In genomic region chr5:14225173-14225834, GRCh38 we compare ENCODE assay signal across 21 cellular contexts.
DNase-seq lines count a peak whose midpoint lies in the region; ATAC-seq, FAIRE-seq and TF ChIP-seq lines count a peak whose summit lies in the region.
"Had no signal": no experiment of that assay in that cellular context is flagged by ENCODE, and none has a peak within 500 bp of the region (broad histone marks: within the 10 kb centered on the region; RNA-seq: fewer than 3 reads in every experiment).

No MANE protein-coding gene starts in this region.

- FAIRE-seq in GM12878 (lab: Jason Lieb, UNC) = no peak
- FAIRE-seq: A549, pancreas had no signal

- no peak for TF ChIP-seq EP300 in GM12878 (IDR thresholded peaks at IDR 0.05; ENCODE audit: borderline replicate concordance in 1 of 2, control insufficient read depth in 1 of 2, low read depth in 2 of 2, low read length in 2 of 2)

- H3K4me1 ChIP-seq in GM12878 (ENCODE audit: control insufficient read depth, insufficient read depth, low read length) (peaks cover 23% of the 10 kb centered on the region), tibial artery (peaks cover 0 to 48% (median 15%) of the 10 kb centered on the region in 4 donors)

- no peak overlapping the region for H3K9ac ChIP-seq in GM12878 (ENCODE audit: control insufficient read depth, insufficient read depth, low read length)

- WGBS in GM12878 (ENCODE audit: insufficient coverage, insufficient replicate concordance, low lambda C conversion rate, missing lambda C conversion rate) = 1% methylated on average over 3 of the region's 3 CpGs

- in situ Hi-C loops in GM12878 (cut with MboI) = no loop called here

- DNase-seq in COLO668 (lab: John Stamatoyannopoulos, UW; ENCODE audit: unreplicated experiment) = peak; percentile 29
- no peak for DNase-seq in GM12878 (ENCODE audit: low read depth, low spot score)
- no peak for DNase-seq in Right ventricle myocardium superior
- no peak for DNase-seq in EL
- DNase-seq in tibial artery = no peak
- DNase-seq: activated T-cell treated with anti-CD3 and anti-CD28 coated beads, Interleukin-2, amount 50 U/mL, for 24 hours; CD4-positive, alpha-beta memory T cell; DND-41; effector memory CD8-positive, alpha-beta T cell; NCI-H1436 treated with DMSO at 0.1 percent for 48 hours; NCI-H345; pancreas; stimulated activated naive CD4-positive, alpha-beta T cell; upper lobe of right lung had no signal

- TF ChIP-seq CTCF in GM12878 (IDR thresholded peaks at IDR 0.05 in 2 of 3, conservative IDR thresholded peaks at IDR 0.05 in 1 of 3; ENCODE audit: control insufficient read depth in 2 of 3, extremely low read depth in 1 of 3, insufficient read depth in 1 of 3, low read depth in 3 of 3, low read length in 3 of 3) = no peak
- no peak for TF ChIP-seq CTCF in tibial artery (IDR thresholded peaks at IDR 0.05)

- POLR2A ChIA-PET in GM12878 (lab: Charles Lee) = interaction anchor here (1.2 kb wide), 1 partner anchor 66 kb away, joined by 3 read pairs; no protein-coding TSS in a partner anchor

- SMC1A ChIA-PET in GM12878 (lab: Charles Lee; ENCODE audit: uncharacterized antibody, unreplicated experiment) = interaction anchor here (1.3 to 5.4 kb wide), 7 partner anchors 10 to 85 kb away, joined by 3 to 23 read pairs (median 7); no protein-coding TSS in a partner anchor

- no peak for TF ChIP-seq POLR2A in GM12878 (IDR thresholded peaks at IDR 0.05; ENCODE audit: low read depth, low read length)

- H3K79me2 ChIP-seq in GM12878 (ENCODE audit: control insufficient read depth, insufficient read depth, low read length) = peaks cover 63% of the 10 kb centered on the region

- intact Hi-C loops in GM12878 (cut with micrococcal nuclease; ENCODE audit: unreplicated experiment) = no loop called here
- intact Hi-C loops in Right ventricle myocardium superior (cut with DNase I) = no loop called here
- intact Hi-C loops in tibial artery (cut with DNase I; ENCODE audit: low total_unique reads) = no loop called here

- no peak overlapping the region for H2AFZ ChIP-seq in GM12878 (ENCODE audit: control insufficient read depth, low read depth, low read length)

- BruUV-seq in GM12878 (replicated peaks; lab: Mats Ljungman, UMichigan) = no TSS peak

- CTCF ChIA-PET in GM12878 (lab: Yijun Ruan, JAX) = interaction anchor here (0.8 to 2.3 kb wide), 3 partner anchors 8 to 45 kb away, joined by 3 to 6 read pairs (median 5); no protein-coding TSS in a partner anchor

- peaks cover 0 to 1% of the 10 kb centered on the region in 2 experiments; a peak in 3 of 4 replicates for H3K36me3 ChIP-seq in GM12878 (ENCODE audit: control insufficient read depth in 2 of 2, insufficient read depth in 2 of 2, low read length in 1 of 2)
- H3K36me3 ChIP-seq in tibial artery = no peaks in the 10 kb centered on the region
- H3K36me3 ChIP-seq: pancreas, upper lobe of right lung had no signal

- no peaks in the 10 kb centered on the region for H3K9me3 ChIP-seq in GM12878 (replicated peaks; ENCODE audit: control insufficient read depth, insufficient read depth, low read length)
- H3K9me3 ChIP-seq in tibial artery = no peaks in the 10 kb centered on the region
- H3K9me3 ChIP-seq: A549, pancreas, SJSA1, upper lobe of right lung had no signal

- no peak for TF ChIP-seq RAD21 in GM12878 (IDR thresholded peaks at IDR 0.05; ENCODE audit: insufficient read depth, low read depth, low read length)

- H3K27me3 ChIP-seq in GM12878 (replicated peaks in 1 of 2; ENCODE audit: control insufficient read depth in 2 of 2, insufficient read depth in 2 of 2, low read length in 1 of 2) (no peaks in the 10 kb centered on the region), tibial artery (no peaks in the 10 kb centered on the region)
- H3K27me3 ChIP-seq: pancreas, SJSA1, upper lobe of right lung had no signal

- 0 out of 2 replicates have a peak overlapping the region, but pooled peaks have one; percentile 35 for H3K27ac ChIP-seq in GM12878 (ENCODE audit: control insufficient read depth, insufficient read depth)
- no peak overlapping the region for H3K27ac ChIP-seq in tibial artery
- H3K27ac ChIP-seq: pancreas, SJSA1 had no signal

- peak overlapping the region; percentile 51 for H3K4me2 ChIP-seq in GM12878 (ENCODE audit: control insufficient read depth, insufficient read depth)
- H3K4me2 ChIP-seq: A549 had no signal

- H4K20me1 ChIP-seq in GM12878 (ENCODE audit: control insufficient read depth, insufficient read depth) = no peaks in the 10 kb centered on the region; the same call in 1 of the 2 replicates

- ATAC-seq in GM21717 (IDR thresholded peaks at IDR 0.05; ENCODE audit: unreplicated experiment) (peak; percentile 44), HG03095 (IDR thresholded peaks at IDR 0.05; ENCODE audit: unreplicated experiment) (peak; percentile 47), GM12878 (peak; percentile 55), Right ventricle myocardium superior (ENCODE audit: poor library complexity) (no peak), HG03378 (IDR thresholded peaks at IDR 0.05; ENCODE audit: unreplicated experiment) (no peak)
- ATAC-seq: effector memory CD8-positive, alpha-beta T cell; left lobe of liver; pancreas; upper lobe of right lung had no signal

- RAD21 ChIA-PET in GM12878 (lab: Charles Lee; ENCODE audit: unreplicated experiment) = interaction anchor here (0.7 to 1.2 kb wide), 2 partner anchors 25 to 80 kb away, joined by 3 read pairs; no protein-coding TSS in a partner anchor

- no peak overlapping the region; the same call in 1 of the 2 replicates for H3K4me3 ChIP-seq in GM12878
- H3K4me3 ChIP-seq in tibial artery = no peak overlapping the region
- H3K4me3 ChIP-seq: A549, pancreas, SJSA1, skin epidermis, upper lobe of right lung had no signal

TF ChIP-seq in GM12878, 131 proteins besides CTCF, POLR2A, EP300 and RAD21:
- TF ChIP-seq NR2F1 (conservative IDR thresholded peaks at IDR 0.05) (peak; percentile 69; the same call in 1 of the 2 replicates), CHD4 (IDR thresholded peaks at IDR 0.05) (no peak)

Comparison
In these comparisons a context has a peak if more than half of its experiments do, and no peak if none do; other contexts are left out.
1. ATAC-seq: peak in GM21717 (single experiment), HG03095 (single experiment) and GM12878 (single experiment); none in Right ventricle myocardium superior (single experiment) and HG03378 (single experiment).